Comparison of ENCODE assay signal across 26 cellular contexts in the genomic region with DNA sequence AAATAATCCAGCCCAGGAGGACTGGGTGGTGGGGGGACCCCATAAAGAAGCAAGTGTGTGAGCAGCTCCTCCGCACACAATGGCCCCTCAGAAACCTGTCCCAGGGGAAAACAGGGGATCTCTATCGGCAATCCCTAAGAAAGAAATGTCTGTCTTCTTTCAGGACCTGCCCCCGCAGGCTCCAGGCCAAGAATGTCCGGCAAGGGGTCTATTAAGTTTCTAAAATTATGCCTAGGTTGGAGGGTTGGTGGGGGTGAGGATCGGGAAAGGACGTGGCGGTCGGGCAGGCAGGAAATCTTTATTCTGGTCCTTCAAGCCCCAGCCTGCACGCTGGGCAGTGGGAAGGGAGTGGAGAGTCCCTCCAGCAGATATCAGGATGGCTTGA. TPM values are rescaled to one million over a fixed set of nuclear protein-coding genes. Genes with fewer than 3 reads are reported as not detected.
A peak's percentile ranks its signal among the peaks of the same experiment; 100 is the strongest.
DNase-seq lines count a peak whose midpoint lies in the region; ATAC-seq, FAIRE-seq and TF ChIP-seq lines count a peak whose summit lies in the region.
"Had no signal": no experiment of that assay in that cellular context is flagged by ENCODE, and none has a peak within 500 bp of the region (broad histone marks: within the 10 kb centered on the region; RNA-seq: fewer than 3 reads in every experiment).

No MANE protein-coding gene starts in this region.

- no peak for DNase-seq in Calu3
- no peak for DNase-seq in stimulated activated effector memory CD8-positive, alpha-beta T cell treated with anti-CD3 and anti-CD28 coated beads, Interleukin-12 subunit alpha, Interleukin-12 subunit beta, amount 100 ng/mL, for 72 hours (ENCODE audit: low spot score in 2 of 2)
- no peak for DNase-seq in NCI-H1436 treated with DMSO at 0.1 percent for 48 hours (lab: John Stamatoyannopoulos, UW)
- DNase-seq in pancreas = no peak
- DNase-seq: activated CD4-positive, CD25-positive, alpha-beta regulatory T cell; activated CD8-positive, alpha-beta T cell treated with anti-CD3 and anti-CD28 coated beads, Interleukin-2, amount 10 ng/mL, durations not matched to agents 7 days and 5 days; activated naive CD4-positive, alpha-beta T cell treated with anti-CD3 and anti-CD28 coated beads, Interleukin-2, amount 10 ng/mL, durations not matched to agents 7 days and 5 days; activated T-cell treated with anti-CD3 and anti-CD28 coated beads, Interleukin-2, amount 50 U/mL, for 24 hours; effector memory CD4-positive, alpha-beta T cell; foreskin melanocyte; hippocampal formation; Kasumi-1; NCI-H1048; NCI-H2029 treated with DMSO at 0.1 percent for 48 hours; NCI-H226; NCI-H82; SW 1271 had no signal

- H3K9me3 Mint-ChIP-seq in Calu3 (ENCODE audit: low read depth, unreplicated experiment) = no peaks in the 10 kb centered on the region
- H3K9me3 Mint-ChIP-seq in brain = peaks cover 0 to 16% (median 0%) of the 10 kb centered on the region in 5 experiments
- no peaks in the 10 kb centered on the region for H3K9me3 Mint-ChIP-seq in stimulated activated effector memory CD8-positive, alpha-beta T cell treated with anti-CD3 and anti-CD28 coated beads, Interleukin-12 subunit alpha, Interleukin-12 subunit beta, amount 100 ng/mL, for 72 hours
- H3K9me3 Mint-ChIP-seq: activated naive CD4-positive, alpha-beta T cell treated with anti-CD3 and anti-CD28 coated beads, Interleukin-2, amount 10 ng/mL, durations not matched to agents 7 days and 5 days; activated T-cell treated with anti-CD3 and anti-CD28 coated beads, Interleukin-2, amount 50 U/mL, for 24 hours had no signal

- CTCF ChIA-PET in Calu3 (lab: Charles Lee) = no interaction called here

- peaks cover 73% of the 10 kb centered on the region for H3K4me1 Mint-ChIP-seq in Calu3 (ENCODE audit: low read depth, unreplicated experiment)
- H3K4me1 Mint-ChIP-seq in brain = peaks cover 27% of the 10 kb centered on the region
- peaks cover 16% of the 10 kb centered on the region for H3K4me1 Mint-ChIP-seq in stimulated activated effector memory CD8-positive, alpha-beta T cell treated with anti-CD3 and anti-CD28 coated beads, Interleukin-12 subunit alpha, Interleukin-12 subunit beta, amount 100 ng/mL, for 72 hours

- no peaks in the 10 kb centered on the region for H3K27me3 ChIP-seq in pancreas
- H3K27me3 ChIP-seq: ascending aorta had no signal

- no peaks in the 10 kb centered on the region for H3K9me3 ChIP-seq in mesodermal cell (ENCODE audit: control insufficient read depth, low read length)
- no peaks in the 10 kb centered on the region for H3K9me3 ChIP-seq in pancreas
- H3K9me3 ChIP-seq: ascending aorta had no signal

- H3K4me3 ChIP-seq in mesodermal cell (ENCODE audit: extremely low read depth, insufficient read depth, low read length, poor library complexity, severe bottlenecking) (no peak overlapping the region), pancreas (no peak overlapping the region)
- H3K4me3 ChIP-seq: ascending aorta had no signal

- no peak for ATAC-seq in stimulated activated effector memory CD8-positive, alpha-beta T cell treated with anti-CD3 and anti-CD28 coated beads, Interleukin-12 subunit alpha, Interleukin-12 subunit beta, amount 100 ng/mL, for 72 hours
- ATAC-seq in GM19395 (IDR thresholded peaks at IDR 0.05; ENCODE audit: unreplicated experiment) = no peak
- ATAC-seq in pancreas = no peak
- ATAC-seq: activated CD8-positive, alpha-beta T cell treated with anti-CD3 and anti-CD28 coated beads, Interleukin-2, amount 10 ng/mL, durations not matched to agents 7 days and 5 days; esophagus mucosa; Right ventricle myocardium inferior had no signal

- H3K36me3 ChIP-seq in mesodermal cell (ENCODE audit: control insufficient read depth, insufficient read depth, low read length) (no peaks in the 10 kb centered on the region), pancreas (no peaks in the 10 kb centered on the region)
- H3K36me3 ChIP-seq: ascending aorta had no signal

- H3K27ac Mint-ChIP-seq in Calu3 (ENCODE audit: unreplicated experiment) = peak overlapping the region; percentile 80
- peak overlapping the region; percentile 21 to 85 (median 69) for H3K27ac Mint-ChIP-seq in brain
- peak overlapping the region; percentile 60 for H3K27ac Mint-ChIP-seq in stimulated activated effector memory CD8-positive, alpha-beta T cell treated with anti-CD3 and anti-CD28 coated beads, Interleukin-12 subunit alpha, Interleukin-12 subunit beta, amount 100 ng/mL, for 72 hours
- H3K27ac Mint-ChIP-seq: activated CD8-positive, alpha-beta T cell treated with anti-CD3 and anti-CD28 coated beads, Interleukin-2, amount 10 ng/mL, durations not matched to agents 7 days and 5 days; activated naive CD4-positive, alpha-beta T cell treated with anti-CD3 and anti-CD28 coated beads, Interleukin-2, amount 10 ng/mL, durations not matched to agents 7 days and 5 days; activated T-cell treated with anti-CD3 and anti-CD28 coated beads, Interleukin-2, amount 50 U/mL, for 24 hours; progenitor cell of endocrine pancreas had no signal

- H3K36me3 Mint-ChIP-seq in Calu3 (ENCODE audit: insufficient read depth, unreplicated experiment) (peaks cover 41% of the 10 kb centered on the region), brain (no peaks in the 10 kb centered on the region)
- H3K36me3 Mint-ChIP-seq in stimulated activated effector memory CD8-positive, alpha-beta T cell treated with anti-CD3 and anti-CD28 coated beads, Interleukin-12 subunit alpha, Interleukin-12 subunit beta, amount 100 ng/mL, for 72 hours = no peaks in the 10 kb centered on the region
- H3K36me3 Mint-ChIP-seq: activated naive CD4-positive, alpha-beta T cell treated with anti-CD3 and anti-CD28 coated beads, Interleukin-2, amount 10 ng/mL, durations not matched to agents 7 days and 5 days had no signal

- H3K4me3 Mint-ChIP-seq in Calu3 (ENCODE audit: low read depth, unreplicated experiment) (no peak overlapping the region), brain (peak overlapping the region in 1 of 5 experiments; percentile 59)
- no peak overlapping the region for H3K4me3 Mint-ChIP-seq in stimulated activated effector memory CD8-positive, alpha-beta T cell treated with anti-CD3 and anti-CD28 coated beads, Interleukin-12 subunit alpha, Interleukin-12 subunit beta, amount 100 ng/mL, for 72 hours
- H3K4me3 Mint-ChIP-seq: activated CD8-positive, alpha-beta T cell treated with anti-CD3 and anti-CD28 coated beads, Interleukin-2, amount 10 ng/mL, durations not matched to agents 7 days and 5 days; activated naive CD4-positive, alpha-beta T cell treated with anti-CD3 and anti-CD28 coated beads, Interleukin-2, amount 10 ng/mL, durations not matched to agents 7 days and 5 days; activated T-cell treated with anti-CD3 and anti-CD28 coated beads, Interleukin-2, amount 50 U/mL, for 24 hours had no signal

- H3K4me1 ChIP-seq in mesodermal cell (ENCODE audit: control insufficient read depth, insufficient read depth, low read length, poor library complexity, severe bottlenecking) (peaks cover 20% of the 10 kb centered on the region), pancreas (no peaks in the 10 kb centered on the region)

- intact Hi-C loops in Calu3 (cut with micrococcal nuclease; ENCODE audit: unreplicated experiment) = no loop called here
- intact Hi-C loops in pancreas (cut with DNase I) = no loop called here

- no peaks in the 10 kb centered on the region for H3K27me3 Mint-ChIP-seq in Calu3 (ENCODE audit: unreplicated experiment)
- H3K27me3 Mint-ChIP-seq in brain = peaks cover 9% of the 10 kb centered on the region
- H3K27me3 Mint-ChIP-seq: activated T-cell treated with anti-CD3 and anti-CD28 coated beads, Interleukin-2, amount 50 U/mL, for 24 hours had no signal

- no peak for FAIRE-seq in pancreas (lab: Jason Lieb, UNC)
- FAIRE-seq: GM12891, islet of Langerhans had no signal

- WGBS in mesodermal cell (ENCODE audit: insufficient coverage in 2 of 2), 2 experiments = 87 to 93% methylated on average over 3 to 9 of the region's 9 CpGs
- WGBS in pancreas, 2 donors = 65 to 71% methylated on average over 9 of the region's 9 CpGs

- BruUV-seq in Calu3 (replicated peaks; lab: Mats Ljungman, UMichigan) = no TSS peak

- peak overlapping the region; percentile 57 for H3K27ac ChIP-seq in mesodermal cell (ENCODE audit: low read depth, low read length, severe bottlenecking)
- H3K27ac ChIP-seq in pancreas = no peak overlapping the region
- H3K27ac ChIP-seq: ascending aorta had no signal

- TF ChIP-seq CTCF in Calu3 (IDR thresholded peaks at IDR 0.05; ENCODE audit: unreplicated experiment) = no peak
- TF ChIP-seq CTCF in brain (conservative IDR thresholded peaks at IDR 0.05) = no peak
- TF ChIP-seq CTCF in pancreas (IDR thresholded peaks at IDR 0.05) = no peak

RNA-seq across cellular contexts. Expression of gene LITAF, which starts 23.4 kb away (rescaled TPM):
- total RNA-seq in Calu3 (2022) (328 and 443 TPM in 2 replicates), pancreas (10 to 100 TPM; 26.9 to 85.3 (median 32.3) TPM)
- polyA plus RNA-seq in brain (ENCODE audit: insufficient read depth, low read depth, low replicate concordance) (96.6 TPM), pancreas (10 to 100 TPM; 17.6 to 37.3 TPM)
- polyA plus RNA-seq in mesodermal cell (2013, experiment 1 of 2) = 112 TPM
- 88.5 TPM for polyA plus RNA-seq in mesodermal cell (2013, experiment 2 of 2)

RNA-seq across cellular contexts. Expression of gene SNN, which starts 58.1 kb away (rescaled TPM):
- 26.0 and 31.3 TPM in 2 replicates for total RNA-seq in Calu3 (2022)
- 97.4 TPM for polyA plus RNA-seq in brain (ENCODE audit: insufficient read depth, low read depth, low replicate concordance)
- 33.8 TPM for polyA plus RNA-seq in mesodermal cell (2013, experiment 1 of 2)
- 25.9 TPM for polyA plus RNA-seq in mesodermal cell (2013, experiment 2 of 2)
- 10 to 100 TPM in 1 of 6 donors, 1 to 10 TPM in 5; 3.9 to 10.6 (median 4.5) TPM for total RNA-seq in pancreas
- polyA plus RNA-seq in pancreas = 1 to 10 TPM; 4.0 to 4.6 TPM
